8 cellular contexts compared by ENCODE assay signal in genomic region chr2:33599175-33599942, GRCh38. TPM values are rescaled to one million over a fixed set of nuclear protein-coding genes. Genes with fewer than 3 reads are reported as not detected.
A peak's percentile ranks its signal among the peaks of the same experiment; 100 is the strongest.
DNase-seq lines count a peak whose midpoint lies in the region; ATAC-seq, FAIRE-seq and TF ChIP-seq lines count a peak whose summit lies in the region.

FAM98A (minus strand) TSS chr2:33599299; CDS start chr2:33599221, 78 bp downstream.

- no peaks in the 10 kb centered on the region for H3K36me3 ChIP-seq in Loucy (ENCODE audit: insufficient read depth, low read length)

- peak within 1 kb of the TSS; percentile 92 for H2AFZ ChIP-seq in Loucy (ENCODE audit: low read length)

- no peaks in the 10 kb centered on the region for H3K9me3 Mint-ChIP-seq in natural killer cell

- peak within 1 kb of the TSS; percentile 66 for H3K9ac ChIP-seq in Loucy (ENCODE audit: low read depth, low read length, poor library complexity, severe bottlenecking)

- peak within 1 kb of the TSS; percentile 98 for H3K4me3 Mint-ChIP-seq in natural killer cell

- no peaks in the 10 kb centered on the region for H3K27me3 ChIP-seq in Loucy (ENCODE audit: insufficient read depth, low read length, poor library complexity, severe bottlenecking)

- DNase-seq in ELR (ENCODE audit: low read depth) = peak; percentile 98
- peak; percentile 87 for DNase-seq in H54 (ENCODE audit: insufficient read length, low spot score)
- peak; percentile 99 for DNase-seq in activated T-helper 9 cell treated with anti-CD3 and anti-CD28 coated beads, Interleukin-2, amount 50 U/mL, for 16 hours (ENCODE audit: low read depth)
- DNase-seq in fibroblast of peridontal ligament (ENCODE audit: extremely low read depth) = peak; percentile 99
- peak; percentile 96 for DNase-seq in natural killer cell
- peak; percentile 99 for DNase-seq in stimulated activated naive CD4-positive, alpha-beta T cell treated with Interleukin-2 at 50 U/mL for 16 hours (lab: John Stamatoyannopoulos, UW)

- peak; percentile 65 for TF ChIP-seq POLR2A in H54 (IDR thresholded peaks at IDR 0.05; ENCODE audit: low read depth, low read length)
- peak; percentile 81 for TF ChIP-seq POLR2A in Raji (IDR thresholded peaks at IDR 0.05; ENCODE audit: insufficient read depth, low read depth, low read length)

- H4K20me1 ChIP-seq in Loucy (ENCODE audit: insufficient read depth, low read length, poor library complexity, severe bottlenecking) = peaks cover 12% of the 10 kb centered on the region

- H3K4me1 Mint-ChIP-seq in natural killer cell = peaks cover 35 to 36% of the 10 kb centered on the region in 2 donors

- ATAC-seq in natural killer cell = peak; percentile 92 to 98 (median 93)

- peaks cover 0 to 8% of the 10 kb centered on the region in 2 donors for H3K27me3 Mint-ChIP-seq in natural killer cell (ENCODE audit: low read depth in 2 of 2)

- peak within 1 kb of the TSS; percentile 91 to 99 for H3K27ac Mint-ChIP-seq in natural killer cell

- H3K36me3 Mint-ChIP-seq in natural killer cell = no peaks in the 10 kb centered on the region

- H3K9me2 ChIP-seq in Loucy (replicated peaks; ENCODE audit: low read depth, low read length) = no peaks in the 10 kb centered on the region

- FAIRE-seq in H54 (lab: Jason Lieb, UNC) = peak; percentile 91

- no peaks in the 10 kb centered on the region for H3F3A ChIP-seq in Loucy (ENCODE audit: low read depth)

- peaks cover 25% of the 10 kb centered on the region for H3K4me1 ChIP-seq in Loucy (ENCODE audit: insufficient read depth, low read length, poor library complexity, severe bottlenecking)

- peak within 1 kb of the TSS; percentile 93 for H3K4me2 ChIP-seq in Loucy (ENCODE audit: low read depth, low read length, poor library complexity, severe bottlenecking)

- peaks cover 40% of the 10 kb centered on the region for H3K79me2 ChIP-seq in Loucy (ENCODE audit: insufficient read depth, low read length)

- H3K9me3 ChIP-seq in Loucy (ENCODE audit: insufficient read depth, low read depth, low read length) = no peaks in the 10 kb centered on the region

- intact Hi-C loops in natural killer cell (cut with micrococcal nuclease) = loop anchor here (5.0 kb wide), 1 partner anchor 122 kb away; the partner anchor contains the start of gene RASGRP3

- H3K4me3 ChIP-seq in Loucy (ENCODE audit: low read length, poor library complexity, severe bottlenecking) = peak within 1 kb of the TSS; percentile 80

- TF ChIP-seq CTCF in Loucy (conservative IDR thresholded peaks at IDR 0.05; ENCODE audit: low read length) (no peak), natural killer cell (IDR thresholded peaks at IDR 0.05) (no peak)

RNA-seq across cellular contexts. Expression of gene FAM98A, which starts in this region (rescaled TPM):
- 10 to 100 TPM; 17.3 to 32.9 (median 22.2) TPM for total RNA-seq in natural killer cell

Comparison
In these comparisons a context has a peak if more than half of its experiments do, and no peak if none do; other contexts are left out.
1. Peak in every context shown above with its lines: DNase-seq, ATAC-seq and H3K4me3 ChIP-seq.